12 cellular contexts compared by ENCODE assay signal in genomic region chr18:8616026-8616401, GRCh38. TPM values are rescaled to one million over a fixed set of nuclear protein-coding genes. Genes with fewer than 3 reads are reported as not detected.
DNase-seq lines count a peak whose midpoint lies in the region; ATAC-seq, FAIRE-seq and TF ChIP-seq lines count a peak whose summit lies in the region.
"Had no signal": no experiment of that assay in that cellular context is flagged by ENCODE, and none has a peak within 500 bp of the region (broad histone marks: within the 10 kb centered on the region; RNA-seq: fewer than 3 reads in every experiment).

No MANE protein-coding gene starts in this region.

- H3K27me3 ChIP-seq in HepG2 (ENCODE audit: control insufficient read depth in 1 of 2, insufficient read depth in 2 of 2, low read length in 2 of 2) (no peaks in the 10 kb centered on the region), right lobe of liver (no peaks in the 10 kb centered on the region), adipocyte (replicated peaks; ENCODE audit: control insufficient read depth, insufficient read depth, low read length) (no peaks in the 10 kb centered on the region), pancreas (no peaks in the 10 kb centered on the region)
- H3K27me3 ChIP-seq: neural progenitor cell, upper lobe of left lung had no signal

- TF ChIP-seq CTCF in HepG2 (CRISPR knock-in tag; IDR thresholded peaks at IDR 0.05) (no peak), right lobe of liver (IDR thresholded peaks at IDR 0.05) (no peak), pancreas (IDR thresholded peaks at IDR 0.05) (no peak), OCI-LY7 (conservative IDR thresholded peaks at IDR 0.05; ENCODE audit: low read length) (no peak)

- BruUV-seq in HepG2 (replicated peaks; lab: Mats Ljungman, UMichigan), result no TSS peak
- BruUV-seq in OCI-LY7 (replicated peaks; lab: Mats Ljungman, UMichigan), result no TSS peak

- in situ Hi-C loops in HepG2 (cut with HindIII; ENCODE audit: extremely low pct_ligation_motif_present, low pct_unique_long_range_greater_than_20kb), result no loop called here

- intact Hi-C loops in HepG2 (cut with micrococcal nuclease; ENCODE audit: unreplicated experiment), result no loop called here
- intact Hi-C loops in right lobe of liver (cut with DNase I), result no loop called here
- intact Hi-C loops in head of caudate nucleus (cut with DNase I), result no loop called here
- intact Hi-C loops in pancreas (cut with DNase I), result no loop called here
- intact Hi-C loops in OCI-LY7 (cut with micrococcal nuclease; ENCODE audit: unreplicated experiment), result no loop called here

- no peaks in the 10 kb centered on the region for H3K9me2 ChIP-seq in OCI-LY7 (ENCODE audit: insufficient read depth, low read length)

- H3K4me2 ChIP-seq in HepG2 (ENCODE audit: low read depth, low read length) (peak overlapping the region; percentile 32), OCI-LY7 (ENCODE audit: low read length) (no peak overlapping the region)
- H3K4me2 ChIP-seq: neural progenitor cell had no signal

- ATAC-seq in HepG2 (peak; percentile 74), right lobe of liver (no peak), pancreas (no peak), HG03108 (IDR thresholded peaks at IDR 0.05; ENCODE audit: unreplicated experiment) (no peak)

- peaks cover 92% of the 10 kb centered on the region for H3K79me2 ChIP-seq in HepG2 (ENCODE audit: insufficient read depth, low read length)
- peaks cover 98% of the 10 kb centered on the region for H3K79me2 ChIP-seq in OCI-LY7 (ENCODE audit: insufficient read depth, low read depth, low read length)

- no peak overlapping the region for H2AFZ ChIP-seq in HepG2 (ENCODE audit: low read length)
- H2AFZ ChIP-seq in OCI-LY7 (ENCODE audit: low read length), result no peak overlapping the region
- H2AFZ ChIP-seq: neural progenitor cell had no signal

- POLR2A ChIA-PET in HepG2 (lab: Yijun Ruan, JAX) (no interaction called here), OCI-LY7 (lab: Charles Lee) (interaction anchor here (0.7 to 1.0 kb wide), 3 partner anchors 12 to 1159 kb away, joined by 3 to 4 read pairs (median 3); no protein-coding TSS in a partner anchor)

- H4K20me1 ChIP-seq in HepG2 (ENCODE audit: insufficient read depth, low read length) (peaks cover 30% of the 10 kb centered on the region), OCI-LY7 (ENCODE audit: insufficient read depth, low read length) (peaks cover 25% of the 10 kb centered on the region)

- no peak for TF ChIP-seq RAD21 in HepG2 (CRISPR knock-in tag; IDR thresholded peaks at IDR 0.05)

- H3K4me3 ChIP-seq in HepG2 (replicated peaks in 1 of 3; ENCODE audit: insufficient read depth in 1 of 3, low read depth in 2 of 3, low read length in 3 of 3) (no peak overlapping the region), right lobe of liver (no peak overlapping the region), adipocyte (ENCODE audit: low read length) (peak overlapping the region; percentile 27), pancreas (no peak overlapping the region), OCI-LY7 (ENCODE audit: low read depth, low read length, poor library complexity, severe bottlenecking) (no peak overlapping the region)
- H3K4me3 ChIP-seq: neural progenitor cell, upper lobe of left lung had no signal

- FAIRE-seq in HepG2 (lab: Jason Lieb, UNC), result no peak
- no peak for FAIRE-seq in pancreas (lab: Jason Lieb, UNC)

- whole genome bisulfite sequencing in HepG2 (ENCODE audit: low lambda C conversion rate), result 32% methylated on average over 4 of the region's 4 CpGs
- WGBS in right lobe of liver (ENCODE audit: insufficient coverage, low coverage, low lambda C conversion rate, missing lambda C conversion rate), result 79% methylated on average over 4 of the region's 4 CpGs
- 69 to 82% methylated on average over 4 of the region's 4 CpGs for WGBS in pancreas, 2 donors

- H3K27ac ChIP-seq in HepG2 (ENCODE audit: extremely low read length, insufficient read depth, low read length) (peak overlapping the region; percentile 64), right lobe of liver (no peak overlapping the region), pancreas (no peak overlapping the region), OCI-LY7 (ENCODE audit: low read depth, low read length, poor library complexity, severe bottlenecking) (no peak overlapping the region)
- H3K27ac ChIP-seq: neural progenitor cell had no signal

- H3K9me3 ChIP-seq in HepG2 (ENCODE audit: low read length), result no peaks in the 10 kb centered on the region
- H3K9me3 ChIP-seq in right lobe of liver, result no peaks in the 10 kb centered on the region
- H3K9me3 ChIP-seq in adipocyte (ENCODE audit: control insufficient read depth, low read length), result no peaks in the 10 kb centered on the region
- H3K9me3 ChIP-seq in pancreas, result no peaks in the 10 kb centered on the region
- H3K9me3 ChIP-seq in OCI-LY7 (ENCODE audit: low read length), result peaks cover 9% of the 10 kb centered on the region; the same call in 1 of the 2 replicates
- H3K9me3 ChIP-seq: upper lobe of left lung had no signal

- TF ChIP-seq EP300 in HepG2 (IDR thresholded peaks at IDR 0.05; ENCODE audit: low read depth in 2 of 2, low read length in 2 of 2), result no peak
- TF ChIP-seq EP300 in HepG2 (CRISPR knock-in tag; IDR thresholded peaks at IDR 0.05; ENCODE audit: borderline replicate concordance), result no peak

- H3K9ac ChIP-seq in HepG2 (ENCODE audit: insufficient read depth, low read depth, low read length), result no peak overlapping the region
- peak overlapping the region; percentile 6 for H3K9ac ChIP-seq in adipocyte (ENCODE audit: low read length)
- H3K9ac ChIP-seq: neural progenitor cell had no signal

- DNase-seq in HepG2 (ENCODE audit: low spot score), result peak; percentile 35
- DNase-seq in right lobe of liver, result no peak
- no peak for DNase-seq in adipocyte (ENCODE audit: low read depth)
- DNase-seq in kidney tubule cell (ENCODE audit: low spot score), result peak; percentile 33
- no peak for DNase-seq in head of caudate nucleus
- no peak for DNase-seq in pancreas
- DNase-seq in OCI-LY7 (ENCODE audit: low spot score), result no peak
- DNase-seq: activated naive CD4-positive, alpha-beta T cell treated with Interleukin-2 at 50 U/mL for 16 hours; NCI-H1930; upper lobe of left lung had no signal

- H3K4me1 ChIP-seq in HepG2 (ENCODE audit: insufficient read depth, low read length) (peaks cover 60% of the 10 kb centered on the region), right lobe of liver (peaks cover 0 to 46% (median 7%) of the 10 kb centered on the region in 4 donors), adipocyte (ENCODE audit: control insufficient read depth, insufficient read depth, low read length) (peaks cover 28% of the 10 kb centered on the region), pancreas (peaks cover 3 to 16% (median 4%) of the 10 kb centered on the region in 3 donors), OCI-LY7 (ENCODE audit: insufficient read depth, low read length, poor library complexity, severe bottlenecking) (peaks cover 27% of the 10 kb centered on the region)

- TF ChIP-seq POLR2A in HepG2 (IDR thresholded peaks at IDR 0.05; ENCODE audit: insufficient read depth in 1 of 2, low read depth in 2 of 2, low read length in 2 of 2) (no peak), right lobe of liver (IDR thresholded peaks at IDR 0.05) (no peak)

- CTCF ChIA-PET in HepG2 (lab: Yijun Ruan, JAX; ENCODE audit: low intra/inter-chr PET ratio, low total read pairs) (no interaction called here), OCI-LY7 (lab: Charles Lee; ENCODE audit: unreplicated experiment) (no interaction called here)

- H3K36me3 ChIP-seq in HepG2 (replicated peaks in 1 of 2; ENCODE audit: control insufficient read depth in 1 of 2, insufficient read depth in 2 of 2, low read length in 2 of 2) (peaks cover 1 to 10% of the 10 kb centered on the region in 2 experiments; a peak in 1 of 5 replicates), right lobe of liver (no peaks in the 10 kb centered on the region), adipocyte (ENCODE audit: control insufficient read depth, insufficient read depth, low read length, severe bottlenecking) (no peaks in the 10 kb centered on the region), pancreas (no peaks in the 10 kb centered on the region), OCI-LY7 (ENCODE audit: insufficient read depth, low read length) (peaks cover 93% of the 10 kb centered on the region)
- H3K36me3 ChIP-seq: neural progenitor cell had no signal

TF ChIP-seq in HepG2, 621 proteins besides CTCF, POLR2A, EP300 and RAD21 (continues in another document):
- TF ChIP-seq ZNF121 (CRISPR knock-in tag; IDR thresholded peaks at IDR 0.05), result no peak

RNA-seq across cellular contexts. Expression of gene RAB12, which starts 6.8 kb away (rescaled TPM):
- total RNA-seq in HepG2 (2016; rRNA removed; fragmentation: Illumina TruSeq; extraction: Trizol) (21.4 and 25.3 TPM in 2 replicates), right lobe of liver (10 to 100 TPM; 16.5 to 26.5 (median 22.6) TPM), pancreas (10 to 100 TPM in 3 of 6 donors, 1 to 10 TPM in 3; 7.1 to 15.3 (median 10.3) TPM), OCI-LY7 (2022) (20.6 and 29.9 TPM in 2 replicates)
- 10.6 and 11.9 TPM in 2 replicates for total RNA-seq in HepG2 (2016; cell fraction: cytosol; rRNA removed; fragmentation: Illumina TruSeq; extraction: Trizol; ENCODE audit: low read depth)
- 20.0 and 24.5 TPM in 2 replicates for total RNA-seq in HepG2 (2016; cell fraction: insoluble cytoplasmic fraction; rRNA removed; fragmentation: Illumina TruSeq; extraction: Trizol)
- total RNA-seq in HepG2 (2016; cell fraction: membrane; rRNA removed; fragmentation: Illumina TruSeq; extraction: Trizol), result 24.8 and 25.8 TPM in 2 replicates
- total RNA-seq in HepG2 (2016; cell fraction: nucleus; rRNA removed; fragmentation: Illumina TruSeq; extraction: Trizol), result 22.3 and 24.8 TPM in 2 replicates
- polyA plus RNA-seq in HepG2 (2011; rRNA removed) (9.5 and 10.7 TPM in 2 replicates), pancreas (10 to 100 TPM; 14.0 to 23.2 TPM)
- 3.8 and 6.9 TPM in 2 replicates for polyA plus RNA-seq in HepG2 (2011; cell fraction: cytosol; rRNA removed)
- polyA plus RNA-seq in HepG2 (2011; cell fraction: nucleus; rRNA removed), result 10.5 and 15.2 TPM in 2 replicates
- 21.4 and 24.9 TPM in 2 replicates for polyA plus RNA-seq in HepG2 (2012)
- 7.7 and 8.8 TPM in 2 replicates for polyA plus RNA-seq in HepG2 (2016; cell fraction: cytosol; fragmentation: Illumina TruSeq; extraction: Trizol; ENCODE audit: low read depth)
- polyA plus RNA-seq in HepG2 (2016; cell fraction: insoluble cytoplasmic fraction; fragmentation: Illumina TruSeq; extraction: Trizol; ENCODE audit: low read depth), result 27.0 and 29.3 TPM in 2 replicates
- 18.8 and 19.2 TPM in 2 replicates for polyA plus RNA-seq in HepG2 (2016; cell fraction: membrane; fragmentation: Illumina TruSeq; extraction: Trizol; ENCODE audit: low read depth)
- 49.1 and 55.1 TPM in 2 replicates for polyA plus RNA-seq in HepG2 (2016; cell fraction: nucleus; fragmentation: Illumina TruSeq; extraction: Trizol; ENCODE audit: insufficient read depth, low read depth)
- polyA minus RNA-seq in HepG2 (2011; rRNA and poly(A)+ RNA removed; ENCODE audit: low replicate concordance), result 2.8 and 6.1 TPM in 2 replicates
- 11.2 and 14.9 TPM in 2 replicates for polyA minus RNA-seq in HepG2 (2011; cell fraction: cytosol; rRNA and poly(A)+ RNA removed)
- polyA minus RNA-seq in HepG2 (2011; cell fraction: nucleus; rRNA and poly(A)+ RNA removed), result 19.1 and 21.0 TPM in 2 replicates
- total RNA-seq in OCI-LY7 (2014; rRNA removed; shearing (Covaris generic)), result 28.8 and 34.0 TPM in 2 replicates

Comparison
In these comparisons a context has a peak if more than half of its experiments do, and no peak if none do; other contexts are left out.
1. DNase-seq: peak in HepG2 (single experiment) and kidney tubule cell (single experiment); none in right lobe of liver (0 of 3), adipocyte (single experiment), head of caudate nucleus (0 of 42), pancreas (0 of 6) and OCI-LY7 (single experiment).